In the genomic region with DNA sequence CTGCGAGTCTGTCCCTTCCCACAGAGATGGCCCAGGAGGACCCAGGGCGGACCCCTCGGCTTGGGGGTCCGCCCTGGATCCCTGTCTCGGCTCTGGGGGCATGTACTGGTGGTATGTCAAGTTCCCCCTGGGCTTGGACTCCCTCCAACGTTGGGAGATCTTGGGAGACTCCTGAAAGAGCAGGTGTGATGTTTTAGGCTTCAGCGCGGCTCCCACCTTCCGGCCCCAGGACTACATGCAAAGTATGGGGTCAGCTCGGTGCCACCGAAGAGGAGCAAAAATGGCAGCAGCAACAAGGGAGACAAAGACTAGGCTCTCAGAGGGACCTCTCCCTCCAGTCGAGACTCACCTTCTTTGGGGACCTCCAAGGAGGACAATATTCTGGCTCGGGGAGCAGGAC, we compare ENCODE assay signal across 9 cellular contexts. TPM values are rescaled to one million over a fixed set of nuclear protein-coding genes. Genes with fewer than 3 reads are reported as not detected.
DNase-seq lines count a peak whose midpoint lies in the region; ATAC-seq and TF ChIP-seq lines count a peak whose summit lies in the region.
"Had no signal": no experiment of that assay in that cellular context is flagged by ENCODE, and none has a peak within 500 bp of the region (broad histone marks: within the 10 kb centered on the region; RNA-seq: fewer than 3 reads in every experiment).

No MANE protein-coding gene starts in this region.

- POLR2A ChIA-PET in IMR-90 (lab: Charles Lee; ENCODE audit: unreplicated experiment), result no interaction called here

- H3K27ac ChIP-seq in IMR-90 (ENCODE audit: insufficient read depth, low read length) (no peak overlapping the region), breast epithelium (peak overlapping the region; percentile 87 to 93), rectal smooth muscle tissue (ENCODE audit: low read depth, low read length) (peak overlapping the region; percentile 37)

- H3K79me1 ChIP-seq in IMR-90 (ENCODE audit: low read depth in 1 of 2, low read length in 2 of 2), result peaks cover 6 to 32% of the 10 kb centered on the region in 2 experiments; a peak in 3 of 4 replicates

- dilution Hi-C loops in IMR-90 (cut with HindIII; ENCODE audit: low sequenced_read_pairs, unreplicated experiment), result no loop called here

- intact Hi-C loops in IMR-90 (cut with micrococcal nuclease) (loop anchor here (2.0 kb wide), 1 partner anchor 40 kb away; no protein-coding TSS in a partner anchor), breast epithelium (cut with DNase I; ENCODE audit: low total_unique reads) (no loop called here), posterior vena cava (cut with DNase I) (no loop called here)

- H2BK20ac ChIP-seq in IMR-90 (ENCODE audit: low read depth, low read length), result no peak overlapping the region

- peak overlapping the region; percentile 87; the same call in 1 of the 2 replicates for H3K4me2 ChIP-seq in IMR-90 (ENCODE audit: low read depth, low read length)

- H3K4me3 ChIP-seq in IMR-90 (ENCODE audit: insufficient read depth, low read depth, low read length), result no peak overlapping the region
- peak overlapping the region; percentile 49 to 82 (median 62) for H3K4me3 ChIP-seq in breast epithelium
- H3K4me3 ChIP-seq in rectal smooth muscle tissue (ENCODE audit: low read length), result peak overlapping the region; percentile 72

- H2AFZ ChIP-seq in IMR-90 (replicated peaks; ENCODE audit: low read length, poor library complexity), result peak overlapping the region; percentile 85

- no peak overlapping the region for H2BK120ac ChIP-seq in IMR-90 (ENCODE audit: low read depth, low read length)

- H3K4me1 ChIP-seq in IMR-90 (ENCODE audit: control insufficient read depth, insufficient read depth, low read length) (peaks cover 15% of the 10 kb centered on the region), breast epithelium (peaks cover 9 to 15% of the 10 kb centered on the region in 2 donors), rectal smooth muscle tissue (ENCODE audit: control insufficient read depth, insufficient read depth, low read length) (peaks cover 13% of the 10 kb centered on the region)

- H3K36me3 ChIP-seq in IMR-90 (ENCODE audit: control insufficient read depth, insufficient read depth, low read length) (no peaks in the 10 kb centered on the region), breast epithelium (no peaks in the 10 kb centered on the region), rectal smooth muscle tissue (ENCODE audit: control insufficient read depth, insufficient read depth, low read length) (no peaks in the 10 kb centered on the region)
- H3K36me3 ChIP-seq: SJSA1 had no signal

- peak overlapping the region; percentile 92 to 99; a peak in 3 of 4 replicates for H4K8ac ChIP-seq in IMR-90 (ENCODE audit: low read depth in 2 of 2, low read length in 2 of 2)

- H2BK15ac ChIP-seq in IMR-90 (ENCODE audit: low read depth, low read length), result peak overlapping the region; percentile 92; the same call in 1 of the 3 replicates

- no peak overlapping the region; the same call in 1 of the 2 replicates for H3K23ac ChIP-seq in IMR-90 (ENCODE audit: low read depth, low read length)

- 94% methylated on average over 4 of the region's 13 CpGs; no CpG with 5 or more reads in 1 of the 2 experiments for WGBS in IMR-90 (ENCODE audit: extremely low coverage in 2 of 2, insufficient read length in 1 of 2), 2 experiments

- CTCF ChIA-PET in IMR-90 (lab: Yijun Ruan, JAX), result interaction anchor here (1.5 kb wide), 1 partner anchor 39 kb away, joined by 3 read pairs; no protein-coding TSS in a partner anchor

- peaks cover 7% of the 10 kb centered on the region; the same call in 1 of the 2 replicates for H3K9me1 ChIP-seq in IMR-90 (ENCODE audit: insufficient read depth, low read length)

- peak overlapping the region; percentile 78; the same call in 1 of the 2 replicates for H3K4ac ChIP-seq in IMR-90 (ENCODE audit: low read depth, low read length)

- TF ChIP-seq RAD21 in IMR-90 (IDR thresholded peaks at IDR 0.05; ENCODE audit: low read length), result no peak

- no peak for TF ChIP-seq POLR2A in IMR-90 (IDR thresholded peaks at IDR 0.05; ENCODE audit: low read depth, low read length)
- TF ChIP-seq POLR2A in breast epithelium (IDR thresholded peaks at IDR 0.05), result no peak

- ATAC-seq in IMR-90 (ENCODE audit: low read depth) (no peak), HG03280 (IDR thresholded peaks at IDR 0.05; ENCODE audit: unreplicated experiment) (no peak)

- no peak overlapping the region for H3K56ac ChIP-seq in IMR-90 (ENCODE audit: extremely low read depth, insufficient read depth, low read length)

- H2AK5ac ChIP-seq in IMR-90 (ENCODE audit: low read depth, low read length), result peak overlapping the region; percentile 97; the same call in 1 of the 2 replicates

- in situ Hi-C loops in IMR-90 (cut with MboI; ENCODE audit: low sequenced_read_pairs), result no loop called here

- no peak for TF ChIP-seq CTCF in IMR-90 (conservative IDR thresholded peaks at IDR 0.05; ENCODE audit: low read depth, low read length)
- no peak for TF ChIP-seq CTCF in breast epithelium (IDR thresholded peaks at IDR 0.05)

- DNase-seq in IMR-90, result no peak
- DNase-seq in breast epithelium (ENCODE audit: low spot score in 2 of 2), result no peak
- DNase-seq in posterior vena cava (ENCODE audit: low spot score), result no peak
- DNase-seq in NCI-H2196 treated with DMSO at 0.1 percent for 48 hours (lab: John Stamatoyannopoulos, UW; ENCODE audit: unreplicated experiment), result no peak
- DNase-seq: hippocampal formation had no signal

- H3K9ac ChIP-seq in IMR-90 (ENCODE audit: low read depth, low read length), result no peak overlapping the region
- no peak overlapping the region for H3K9ac ChIP-seq in rectal smooth muscle tissue (ENCODE audit: low read length)

- H4K91ac ChIP-seq in IMR-90 (ENCODE audit: insufficient read depth, low read depth, low read length), result no peak overlapping the region

- peak overlapping the region; percentile 87 for H2AK9ac ChIP-seq in IMR-90 (replicated peaks; ENCODE audit: low read depth, low read length, poor library complexity)

- no peak overlapping the region for H3K18ac ChIP-seq in IMR-90 (ENCODE audit: low read depth, low read length)

- no peaks in the 10 kb centered on the region for H3K9me3 ChIP-seq in IMR-90 (ENCODE audit: control insufficient read depth, insufficient read depth, low read length)
- H3K9me3 ChIP-seq in breast epithelium, result peaks cover 0 to 2% of the 10 kb centered on the region in 2 donors
- H3K9me3 ChIP-seq: SJSA1 had no signal

- no peak overlapping the region for H4K5ac ChIP-seq in IMR-90 (ENCODE audit: low read depth, low read length)

- no peaks in the 10 kb centered on the region for H4K20me1 ChIP-seq in IMR-90 (ENCODE audit: insufficient read depth, low read length)

- no peak overlapping the region for H2BK5ac ChIP-seq in IMR-90 (ENCODE audit: low read depth, low read length, poor library complexity, severe bottlenecking)

- no TSS peak for BruUV-seq in IMR-90 (replicated peaks; lab: Mats Ljungman, UMichigan)

- H3K27me3 ChIP-seq in IMR-90 (ENCODE audit: control insufficient read depth, insufficient read depth, low read length), result no peaks in the 10 kb centered on the region
- no peaks in the 10 kb centered on the region for H3K27me3 ChIP-seq in breast epithelium
- H3K27me3 ChIP-seq in rectal smooth muscle tissue (ENCODE audit: control insufficient read depth, insufficient read depth, low read length), result no peaks in the 10 kb centered on the region
- H3K27me3 ChIP-seq: SJSA1 had no signal

- no peak overlapping the region for H3K14ac ChIP-seq in IMR-90 (replicated peaks; ENCODE audit: low read depth, low read length)

TF ChIP-seq in IMR-90, 13 proteins besides CTCF, POLR2A, EP300 and RAD21 (continues in another document):
- TF ChIP-seq RFX5 (IDR thresholded peaks at IDR 0.05; ENCODE audit: low read depth, low read length) (no peak), CEBPB (IDR thresholded peaks at IDR 0.05; ENCODE audit: low read depth, low read length) (no peak), RCOR1 (IDR thresholded peaks at IDR 0.05; ENCODE audit: insufficient replicate concordance, low read length) (no peak), SMC3 (IDR thresholded peaks at IDR 0.05; ENCODE audit: low read depth, low read length) (no peak)

RNA-seq across cellular contexts. Expression of a gene that starts 4.2 kb away (rescaled TPM):
- 0.18 and 0.28 TPM in 2 replicates for total RNA-seq in IMR-90 (2012; rRNA removed)
- polyA plus RNA-seq in IMR-90 (2012; rRNA removed), result 1.9 and 2.7 TPM in 2 replicates
- polyA plus RNA-seq in IMR-90 (2012; cell fraction: cytosol; rRNA removed), result 2.2 and 3.7 TPM in 2 replicates
- polyA plus RNA-seq in IMR-90 (2012; cell fraction: nucleus; rRNA removed; ENCODE audit: low replicate concordance), result 2.3 and 4.1 TPM in 2 replicates
- total RNA-seq in breast epithelium, result 1 to 10 TPM in 2 of 3 donors, under 1 TPM in 1; 0.32 to 1.9 (median 1.3) TPM
- total RNA-seq in posterior vena cava, result 1 to 10 TPM in 1 of 2 donors, under 1 TPM in 1; 0.90 to 1.1 TPM

RNA-seq across cellular contexts. Expression of a gene that starts 19.5 kb away (rescaled TPM):
- not detected in 2 replicates for total RNA-seq in IMR-90 (2012; rRNA removed)
- not detected in 2 replicates for polyA plus RNA-seq in IMR-90 (2012; rRNA removed)
- not detected in 2 replicates for polyA plus RNA-seq in IMR-90 (2012; cell fraction: cytosol; rRNA removed)
- not detected in 2 replicates for polyA plus RNA-seq in IMR-90 (2012; cell fraction: nucleus; rRNA removed; ENCODE audit: low replicate concordance)
- 1 to 10 TPM in 2 of 3 donors, not detected in 1; 2.6 to 5.9 TPM for total RNA-seq in breast epithelium
- total RNA-seq in posterior vena cava, result not detected
- total RNA-seq: SJSA1 had no signal

RNA-seq across cellular contexts. Expression of a gene that starts 25.1 kb away (rescaled TPM):
- total RNA-seq in IMR-90 (2012; rRNA removed), result under 0.01 and 0.18 TPM in 2 replicates
- polyA plus RNA-seq in IMR-90 (2012; rRNA removed), result 0.51 and 0.67 TPM in 2 replicates
- 0.63 and 1.0 TPM in 2 replicates for polyA plus RNA-seq in IMR-90 (2012; cell fraction: cytosol; rRNA removed)
- polyA plus RNA-seq in IMR-90 (2012; cell fraction: nucleus; rRNA removed; ENCODE audit: low replicate concordance), result 0.36 and 0.79 TPM in 2 replicates
- total RNA-seq in breast epithelium, result 10 to 100 TPM in 2 of 3 donors, 1 to 10 TPM in 1; 7.7 to 28.2 (median 10.7) TPM
- total RNA-seq in posterior vena cava, result 10 to 100 TPM; 13.8 to 19.2 TPM

RNA-seq across cellular contexts. Expression of a gene that starts 31.4 kb away (rescaled TPM):
- not detected in 2 replicates for total RNA-seq in IMR-90 (2012; rRNA removed)
- polyA plus RNA-seq in IMR-90 (2012; rRNA removed), result not detected in 2 replicates
- not detected in 2 replicates for polyA plus RNA-seq in IMR-90 (2012; cell fraction: cytosol; rRNA removed)
- polyA plus RNA-seq in IMR-90 (2012; cell fraction: nucleus; rRNA removed; ENCODE audit: low replicate concordance), result 0.05 and 0.07 TPM in 2 replicates
- total RNA-seq in breast epithelium, result under 1 TPM in 1 of 3 donors, not detected in 2; 0.29 TPM
- total RNA-seq in posterior vena cava, result under 1 TPM; 0.52 to 0.56 TPM
- total RNA-seq: SJSA1, urinary bladder had no signal
- polyA plus RNA-seq: urinary bladder had no signal

RNA-seq across cellular contexts. Expression of a gene that starts 37.2 kb away (rescaled TPM):
- total RNA-seq in IMR-90 (2012; rRNA removed) (under 0.01 and 0.18 TPM in 2 replicates), breast epithelium (1 to 10 TPM in 2 of 3 donors, under 1 TPM in 1; 0.48 to 6.2 (median 3.1) TPM), posterior vena cava (1 to 10 TPM; 1.5 to 2.1 TPM)
- polyA plus RNA-seq in IMR-90 (2012; rRNA removed), result 0.03 and 0.09 TPM in 2 replicates
- 0.01 and 0.12 TPM in 2 replicates for polyA plus RNA-seq in IMR-90 (2012; cell fraction: cytosol; rRNA removed)
- 0.02 and 0.04 TPM in 2 replicates for polyA plus RNA-seq in IMR-90 (2012; cell fraction: nucleus; rRNA removed; ENCODE audit: low replicate concordance)
- total RNA-seq: SJSA1 had no signal
